ENCODE assay signal across 16 cellular contexts in genomic region chr6:91428953-91429560, GRCh38.
"Had no signal": no experiment of that assay in that cellular context is flagged by ENCODE, and none has a peak within 500 bp of the region (broad histone marks: within the 10 kb centered on the region; RNA-seq: fewer than 3 reads in every experiment).

No MANE protein-coding gene starts in this region.

- DNase-seq: activated CD4-positive, alpha-beta T cell treated with anti-CD3 and anti-CD28 coated beads for 48 hours; activated naive CD4-positive, alpha-beta T cell; activated naive CD8-positive, alpha-beta T cell treated with anti-CD3 and anti-CD28 coated beads, Interleukin-2, amount 50 U/mL, for 24 hours; colonic mucosa; effector CD4-positive, alpha-beta T cell; kidney; left ventricle myocardium superior; mesendoderm; right lobe of liver; stimulated activated CD4-positive, alpha-beta T cell treated with anti-CD3 and anti-CD28 coated beads, Interleukin-12 subunit alpha, Interleukin-12 subunit beta, amount 100 ng/mL, for 4 hours; stimulated activated naive CD4-positive, alpha-beta T cell treated with Interleukin-2 at 50 U/mL for 16 hours; upper lobe of right lung had no signal

- H3K4me3 ChIP-seq: colonic mucosa, hepatocyte, right lobe of liver, upper lobe of right lung had no signal

- H3K27me3 ChIP-seq: colonic mucosa, hepatocyte, right lobe of liver, upper lobe of right lung had no signal

- H3K27ac ChIP-seq: colonic mucosa, hepatocyte, right lobe of liver, upper lobe of right lung had no signal

- H3K9me3 ChIP-seq: colonic mucosa, right lobe of liver, upper lobe of right lung had no signal

- H3K27ac Mint-ChIP-seq: activated naive CD8-positive, alpha-beta T cell treated with anti-CD3 and anti-CD28 coated beads, Interleukin-2, amount 50 U/mL, for 24 hours; activated T-helper 1 cell treated with anti-CD3 and anti-CD28 coated beads, Interleukin-12 subunit alpha, Interleukin-12 subunit beta, Interleukin-2, Interleukin-4 antibody, amounts not matched to agents 30 ng/mL and 10 ng/mL and 1 ng/mL, durations not matched to agents 14 hours and 24 hours and 36 hours; T-helper 1 cell treated with Interleukin-12 subunit alpha and Interleukin-12 subunit beta and Interleukin-4 antibody, amounts not matched to agents 30 μg/mL and 1 μg/mL, for 36 hours; WTC11 had no signal

- H3K36me3 Mint-ChIP-seq: WTC11 had no signal

- H3K4me3 Mint-ChIP-seq: activated naive CD8-positive, alpha-beta T cell treated with anti-CD3 and anti-CD28 coated beads, Interleukin-2, amount 50 U/mL, for 24 hours; activated T-helper 1 cell treated with anti-CD3 and anti-CD28 coated beads, Interleukin-12 subunit alpha, Interleukin-12 subunit beta, Interleukin-2, Interleukin-4 antibody, amounts not matched to agents 30 ng/mL and 10 ng/mL and 1 ng/mL, durations not matched to agents 14 hours and 24 hours and 36 hours; T-helper 1 cell treated with Interleukin-12 subunit alpha and Interleukin-12 subunit beta and Interleukin-4 antibody, amounts not matched to agents 30 μg/mL and 1 μg/mL, for 36 hours; WTC11 had no signal

- H3K4me1 ChIP-seq: colonic mucosa, right lobe of liver, upper lobe of right lung had no signal

- H3K4me1 Mint-ChIP-seq: activated naive CD8-positive, alpha-beta T cell treated with anti-CD3 and anti-CD28 coated beads, Interleukin-2, amount 50 U/mL, for 24 hours; WTC11 had no signal

- ATAC-seq: activated naive CD8-positive, alpha-beta T cell treated with anti-CD3 and anti-CD28 coated beads, Interleukin-2, amount 50 U/mL, for 24 hours; left ventricle myocardium superior; right lobe of liver; upper lobe of right lung; WTC11 had no signal

- H3K27me3 Mint-ChIP-seq: activated naive CD8-positive, alpha-beta T cell treated with anti-CD3 and anti-CD28 coated beads, Interleukin-2, amount 50 U/mL, for 24 hours had no signal

- H3K36me3 ChIP-seq: colonic mucosa, right lobe of liver, upper lobe of right lung had no signal
